Comparison of ENCODE assay signal across 8 cellular contexts in genomic region chr3:129182390-129183180, GRCh38. TPM values are rescaled to one million over a fixed set of nuclear protein-coding genes. Genes with fewer than 3 reads are reported as not detected.
A peak's percentile ranks its signal among the peaks of the same experiment; 100 is the strongest.
DNase-seq lines count a peak whose midpoint lies in the region; ATAC-seq and TF ChIP-seq lines count a peak whose summit lies in the region.

No MANE protein-coding gene starts in this region.

- H3K27me3 Mint-ChIP-seq in activated T-cell treated with anti-CD3 and anti-CD28 coated beads, Interleukin-2, amount 50 U/mL, for 4 hours (ENCODE audit: low read depth), result no peaks in the 10 kb centered on the region

- H3K27ac ChIP-seq in C4-2B (peak overlapping the region; percentile 99), HL-60 (replicated peaks) (peak overlapping the region; percentile 98), rectal smooth muscle tissue (ENCODE audit: low read depth, low read length) (peak overlapping the region; percentile 99)

- peak; percentile 2 to 4 for ATAC-seq in activated T-cell treated with anti-CD3 and anti-CD28 coated beads, Interleukin-2, amount 50 U/mL, for 4 hours
- no peak for ATAC-seq in HG02981 (IDR thresholded peaks at IDR 0.05; ENCODE audit: unreplicated experiment)

- H3K4me3 ChIP-seq in HL-60 (replicated peaks; ENCODE audit: insufficient read depth, low read length), result peak overlapping the region; percentile 66
- H3K4me3 ChIP-seq in rectal smooth muscle tissue (ENCODE audit: low read length), result peak overlapping the region; percentile 92

- H3K4me1 ChIP-seq in rectal smooth muscle tissue (ENCODE audit: control insufficient read depth, insufficient read depth, low read length), result peaks cover 20% of the 10 kb centered on the region

- no peaks in the 10 kb centered on the region for H3K9me3 Mint-ChIP-seq in activated T-cell treated with anti-CD3 and anti-CD28 coated beads, Interleukin-2, amount 50 U/mL, for 4 hours

- H3K4me1 Mint-ChIP-seq in activated T-cell treated with anti-CD3 and anti-CD28 coated beads, Interleukin-2, amount 50 U/mL, for 4 hours (ENCODE audit: low read depth), result peaks cover 35% of the 10 kb centered on the region

- H3K4me3 Mint-ChIP-seq in activated T-cell treated with anti-CD3 and anti-CD28 coated beads, Interleukin-2, amount 50 U/mL, for 4 hours, result peak overlapping the region; percentile 98

- H3K27me3 ChIP-seq in HL-60 (ENCODE audit: insufficient read depth, poor library complexity, severe bottlenecking) (no peaks in the 10 kb centered on the region), rectal smooth muscle tissue (ENCODE audit: control insufficient read depth, insufficient read depth, low read length) (no peaks in the 10 kb centered on the region)

- DNase-seq in HL-60 (ENCODE audit: low read depth in 1 of 2, low spot score in 1 of 2) (peak in 1 of 2 experiments; percentile 19), glomerular visceral epithelial cell (ENCODE audit: extremely low spot score) (peak; percentile 7), hippocampal formation (lab: John Stamatoyannopoulos, UW) (no peak), GM20000 (ENCODE audit: low spot score) (no peak)
- peak; percentile 14 for DNase-seq in activated T-cell treated with anti-CD3 and anti-CD28 coated beads, Interleukin-2, amount 50 U/mL, for 4 hours

- peak overlapping the region; percentile 98 for H3K9ac ChIP-seq in rectal smooth muscle tissue (ENCODE audit: low read length)

- H3K36me3 Mint-ChIP-seq in activated T-cell treated with anti-CD3 and anti-CD28 coated beads, Interleukin-2, amount 50 U/mL, for 4 hours (ENCODE audit: insufficient read depth), result peaks cover 35% of the 10 kb centered on the region

- no peak for TF ChIP-seq CTCF in C4-2B (conservative IDR thresholded peaks at IDR 0.05)
- TF ChIP-seq CTCF in HL-60 (IDR thresholded peaks at IDR 0.05; ENCODE audit: insufficient read depth, low read length), result no peak
- no peak for TF ChIP-seq CTCF in GM20000 (IDR thresholded peaks at IDR 0.05; ENCODE audit: extremely low read depth, missing control alignments)

- peaks cover 2% of the 10 kb centered on the region for H3K36me3 ChIP-seq in rectal smooth muscle tissue (ENCODE audit: control insufficient read depth, insufficient read depth, low read length)

RNA-seq across cellular contexts. Expression of gene CNBP, which starts 1.1 kb away (rescaled TPM):
- total RNA-seq in activated T-cell treated with anti-CD3 and anti-CD28 coated beads, Interleukin-2, amount 50 U/mL, for 4 hours, result 100 to 1,000 TPM; 606 to 623 (median 610) TPM

RNA-seq across cellular contexts. Expression of gene ISY1, which starts 21.7 kb away (rescaled TPM):
- total RNA-seq in activated T-cell treated with anti-CD3 and anti-CD28 coated beads, Interleukin-2, amount 50 U/mL, for 4 hours, result 100 to 1,000 TPM in 1 of 3 donors, 10 to 100 TPM in 2; 93.1 to 101 (median 93.9) TPM

Comparison
In these comparisons a context has a peak if more than half of its experiments do, and no peak if none do; other contexts are left out.
1. DNase-seq: peak in activated T-cell treated with anti-CD3 and anti-CD28 coated beads, Interleukin-2, amount 50 U/mL, for 4 hours (single experiment) and glomerular visceral epithelial cell (single experiment); none in hippocampal formation (0 of 2) and GM20000 (single experiment).
2. Peak in every context shown above with its lines, with median percentiles within 50 percentile points of each other: H3K27ac ChIP-seq.